9 cellular contexts compared by ENCODE assay signal in the genomic region with DNA sequence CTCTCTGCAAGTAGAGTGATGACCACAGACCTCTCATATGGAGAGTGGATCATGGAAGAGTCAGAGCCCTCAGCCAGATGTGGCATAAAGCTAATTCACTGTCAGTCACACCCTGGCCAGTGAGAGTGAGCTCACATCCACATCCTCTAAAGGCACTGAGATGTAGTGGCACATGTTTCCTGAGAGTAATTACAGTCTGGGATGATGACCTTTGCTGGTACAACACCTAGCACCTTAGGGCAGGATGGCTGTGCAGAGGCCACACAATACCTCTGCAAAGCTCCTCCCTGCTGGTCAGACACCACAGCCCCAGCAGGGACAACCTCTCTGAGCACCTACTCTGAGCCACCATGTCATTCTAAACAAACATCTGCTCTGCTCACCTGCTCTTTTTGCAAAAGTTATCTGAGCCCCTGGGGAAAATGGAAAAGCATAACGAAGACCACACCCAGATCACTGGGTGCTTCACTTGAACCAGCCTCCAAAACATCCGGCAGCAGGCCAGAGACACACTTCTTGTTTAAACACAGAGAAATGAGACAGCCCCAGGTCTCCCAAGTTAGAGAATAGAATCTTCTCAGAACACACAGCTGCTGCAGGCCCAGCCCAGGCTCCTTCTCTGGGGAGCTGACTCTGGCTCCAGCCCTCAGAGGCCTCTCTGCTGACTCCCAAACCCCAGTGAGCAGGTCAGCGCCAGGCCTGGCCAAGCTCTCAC.
DNase-seq lines count a peak whose midpoint lies in the region; ATAC-seq and TF ChIP-seq lines count a peak whose summit lies in the region.
"Had no signal": no experiment of that assay in that cellular context is flagged by ENCODE, and none has a peak within 500 bp of the region (broad histone marks: within the 10 kb centered on the region; RNA-seq: fewer than 3 reads in every experiment).

No MANE protein-coding gene starts in this region.

- H3K9me3 Mint-ChIP-seq in activated naive CD8-positive, alpha-beta T cell (ENCODE audit: low read depth), result no peaks in the 10 kb centered on the region
- H3K9me3 Mint-ChIP-seq in stimulated activated naive CD8-positive, alpha-beta T cell treated with anti-CD3 and anti-CD28 coated beads, Interleukin-15, amount 100 ng/mL, for 72 hours, result no peaks in the 10 kb centered on the region

- no peaks in the 10 kb centered on the region for H4K20me1 ChIP-seq in MM.1S (ENCODE audit: insufficient read depth, low read length)

- H3K4me2 ChIP-seq in MM.1S (ENCODE audit: low read depth, low read length), result peak overlapping the region; percentile 34; the same call in 1 of the 2 replicates

- no peak overlapping the region for H3K4me3 ChIP-seq in MM.1S (ENCODE audit: low read length)

- peaks cover 68% of the 10 kb centered on the region for H3K4me1 Mint-ChIP-seq in activated naive CD8-positive, alpha-beta T cell (ENCODE audit: low read depth)
- H3K4me1 Mint-ChIP-seq in stimulated activated naive CD8-positive, alpha-beta T cell treated with anti-CD3 and anti-CD28 coated beads, Interleukin-15, amount 100 ng/mL, for 72 hours, result peaks cover 76% of the 10 kb centered on the region

- H3K79me2 ChIP-seq in MM.1S (ENCODE audit: low read length), result no peaks in the 10 kb centered on the region

- no peaks in the 10 kb centered on the region for H3K9me3 ChIP-seq in MM.1S (replicated peaks; ENCODE audit: insufficient read depth, low read length)

- peak overlapping the region; percentile 60 for H3K4me3 Mint-ChIP-seq in activated naive CD8-positive, alpha-beta T cell
- H3K4me3 Mint-ChIP-seq in stimulated activated naive CD8-positive, alpha-beta T cell treated with anti-CD3 and anti-CD28 coated beads, Interleukin-15, amount 100 ng/mL, for 72 hours, result peak overlapping the region; percentile 36 to 55

- H3K27ac Mint-ChIP-seq in activated naive CD8-positive, alpha-beta T cell, result peak overlapping the region; percentile 91
- peak overlapping the region; percentile 27 to 57 for H3K27ac Mint-ChIP-seq in stimulated activated naive CD8-positive, alpha-beta T cell treated with anti-CD3 and anti-CD28 coated beads, Interleukin-15, amount 100 ng/mL, for 72 hours

- H3K27ac ChIP-seq in MM.1S (ENCODE audit: low read length), result peak overlapping the region; percentile 94
- H3K27ac ChIP-seq: C4-2B had no signal

- peak; percentile 95 for ATAC-seq in stimulated activated naive CD8-positive, alpha-beta T cell treated with anti-CD3 and anti-CD28 coated beads, Interleukin-15, amount 100 ng/mL, for 72 hours

- TF ChIP-seq CTCF in MM.1S (IDR thresholded peaks at IDR 0.05; ENCODE audit: low read length) (no peak), GM20000 (IDR thresholded peaks at IDR 0.05; ENCODE audit: extremely low read depth, missing control alignments) (no peak)

- no peaks in the 10 kb centered on the region for H3K27me3 Mint-ChIP-seq in activated naive CD8-positive, alpha-beta T cell
- H3K27me3 Mint-ChIP-seq in stimulated activated naive CD8-positive, alpha-beta T cell treated with anti-CD3 and anti-CD28 coated beads, Interleukin-15, amount 100 ng/mL, for 72 hours, result no peaks in the 10 kb centered on the region

- no peaks in the 10 kb centered on the region for H3K9me2 ChIP-seq in MM.1S (replicated peaks; ENCODE audit: insufficient read depth, low read length)

- peaks cover 16% of the 10 kb centered on the region for H3F3A ChIP-seq in MM.1S (ENCODE audit: insufficient read depth, low read length)

- peak overlapping the region; percentile 72; the same call in 1 of the 2 replicates for H2AFZ ChIP-seq in MM.1S (ENCODE audit: low read length)

- peak overlapping the region; percentile 49 for H3K9ac ChIP-seq in MM.1S (ENCODE audit: low read length)

- no peaks in the 10 kb centered on the region for H3K36me3 Mint-ChIP-seq in activated naive CD8-positive, alpha-beta T cell

- no peaks in the 10 kb centered on the region for H3K27me3 ChIP-seq in MM.1S (replicated peaks; ENCODE audit: insufficient read depth, low read length)

- H3K36me3 ChIP-seq in MM.1S (replicated peaks; ENCODE audit: insufficient read depth, low read length), result no peaks in the 10 kb centered on the region

- H3K4me1 ChIP-seq in MM.1S (ENCODE audit: low read length), result peaks cover 14% of the 10 kb centered on the region

- DNase-seq in activated T-cell treated with anti-CD3 and anti-CD28 coated beads, Interleukin-2, amount 50 U/mL, for 1 hour, result peak; percentile 39
- DNase-seq in activated T-cell treated with anti-CD3 and anti-CD28 coated beads for 4 hours (no peak), MM.1S (peak; percentile 26), NCI-H1105 (lab: John Stamatoyannopoulos, UW) (no peak), T1000 (lab: John Stamatoyannopoulos, UW) (no peak), GM20000 (ENCODE audit: low spot score) (no peak)
- DNase-seq in stimulated activated naive CD8-positive, alpha-beta T cell treated with anti-CD3 and anti-CD28 coated beads, Interleukin-15, amount 100 ng/mL, for 72 hours, result peak in 1 of 2 donors; percentile 62

Comparison
In these comparisons a context has a peak if more than half of its experiments do, and no peak if none do; other contexts are left out.
1. DNase-seq: peak in activated T-cell treated with anti-CD3 and anti-CD28 coated beads, Interleukin-2, amount 50 U/mL, for 1 hour (single experiment) and MM.1S (single experiment); none in activated T-cell treated with anti-CD3 and anti-CD28 coated beads for 4 hours (single experiment), NCI-H1105 (single experiment), T1000 (single experiment) and GM20000 (single experiment).